ENCODE assay signal across 8 cellular contexts in genomic region chr13:102870677-102871415, GRCh38. TPM values are rescaled to one million over a fixed set of nuclear protein-coding genes. Genes with fewer than 3 reads are reported as not detected.
DNase-seq lines count a peak whose midpoint lies in the region; ATAC-seq, FAIRE-seq and TF ChIP-seq lines count a peak whose summit lies in the region.

No MANE protein-coding gene starts in this region.

- ATAC-seq in HG02678 (IDR thresholded peaks at IDR 0.05; ENCODE audit: unreplicated experiment), result peak; percentile 77
- ATAC-seq in left colon, result peak; percentile 85

- peaks cover 36% of the 10 kb centered on the region for H3K36me3 Mint-ChIP-seq in chondrocyte (ENCODE audit: low read depth)

- FAIRE-seq in A204.1 (lab: Jason Lieb, UNC), result peak; percentile 75

- peaks cover 17% of the 10 kb centered on the region for H3K4me1 Mint-ChIP-seq in chondrocyte (ENCODE audit: low read depth)

- intact Hi-C loops in left colon (cut with DNase I, micrococcal nuclease), result no loop called here

- H3K27ac Mint-ChIP-seq in chondrocyte (ENCODE audit: unreplicated experiment), result peak overlapping the region; percentile 45

- no peak overlapping the region for H3K4me3 Mint-ChIP-seq in chondrocyte (ENCODE audit: unreplicated experiment)

- DNase-seq in NCI-H146 treated with DMSO at 0.1 percent for 48 hours (lab: John Stamatoyannopoulos, UW; ENCODE audit: unreplicated experiment) (peak; percentile 31), chondrocyte (ENCODE audit: low spot score) (no peak), left colon (peak in 1 of 2 donors; percentile 46)
- peak; percentile 36 for DNase-seq in stimulated activated CD4-positive, alpha-beta T cell treated with anti-CD3 and anti-CD28 coated beads, Interleukin-4, amount 100 ng/mL, for 1 hour

- H3K9me3 Mint-ChIP-seq in chondrocyte (ENCODE audit: low read depth), result no peaks in the 10 kb centered on the region

- H3K27me3 Mint-ChIP-seq in chondrocyte (ENCODE audit: low read depth), result no peaks in the 10 kb centered on the region

- peak; percentile 68 for TF ChIP-seq CTCF in GM12874 (IDR thresholded peaks at IDR 0.05; ENCODE audit: insufficient read depth, low read depth, low read length)
- TF ChIP-seq CTCF in WI38 (IDR thresholded peaks at IDR 0.05; ENCODE audit: low read depth, low read length), result peak; percentile 72
- TF ChIP-seq CTCF in chondrocyte (IDR thresholded peaks at IDR 0.05), result peak; percentile 95

- no peak overlapping the region for H3K4me3 ChIP-seq in WI38 (ENCODE audit: low read depth, low read length)

RNA-seq across cellular contexts. Expression of gene ERCC5, which starts 25.0 kb away (rescaled TPM):
- total RNA-seq in chondrocyte, result 41.0 to 63.4 TPM (median 51.1 TPM) in 3 replicates
- 10 to 100 TPM; 54.1 to 66.1 TPM for total RNA-seq in left colon
